Comparison of ENCODE assay signal across 9 cellular contexts in genomic region chr5:140311011-140311467, GRCh38. TPM values are rescaled to one million over a fixed set of nuclear protein-coding genes. Genes with fewer than 3 reads are reported as not detected.
DNase-seq lines count a peak whose midpoint lies in the region; TF ChIP-seq lines count a peak whose summit lies in the region.
"Had no signal": no experiment of that assay in that cellular context is flagged by ENCODE, and none has a peak within 500 bp of the region (broad histone marks: within the 10 kb centered on the region; RNA-seq: fewer than 3 reads in every experiment).

No MANE protein-coding gene starts in this region.

- no peak overlapping the region for H3K4me3 Mint-ChIP-seq in progenitor cell of endocrine pancreas (ENCODE audit: low read depth)

- H3K9me3 ChIP-seq in stomach = no peaks in the 10 kb centered on the region

- H3K27ac Mint-ChIP-seq in progenitor cell of endocrine pancreas = no peak overlapping the region

- TF ChIP-seq EP300 in stomach (IDR thresholded peaks at IDR 0.05) = no peak

- H3K4me3 ChIP-seq in astrocyte of the spinal cord (ENCODE audit: low read depth, low read length) (no peak overlapping the region), stomach (no peak overlapping the region)

- H3K4me1 ChIP-seq in stomach = peaks cover 0 to 26% (median 7%) of the 10 kb centered on the region in 4 donors

- peak; percentile 77 for DNase-seq in HT-29 (ENCODE audit: low spot score)
- DNase-seq in astrocyte of the spinal cord (ENCODE audit: low read depth, low spot score) = peak; percentile 92
- DNase-seq in islet precursor cell = peak; percentile 69
- no peak for DNase-seq in stomach
- no peak for DNase-seq in NCI-H1930 (lab: John Stamatoyannopoulos, UW)
- no peak for DNase-seq in NCI-H510A treated with DMSO at 0.1 percent for 48 hours (lab: John Stamatoyannopoulos, UW)
- no peak for DNase-seq in progenitor cell of endocrine pancreas (ENCODE audit: low spot score, unreplicated experiment)
- DNase-seq in NCI-H82 (lab: John Stamatoyannopoulos, UW) = no peak
- DNase-seq: NCI-H1417 had no signal

- TF ChIP-seq CTCF in astrocyte of the spinal cord (IDR thresholded peaks at IDR 0.05; ENCODE audit: low read depth, low read length) = no peak
- no peak for TF ChIP-seq CTCF in stomach (IDR thresholded peaks at IDR 0.05)
- no peak for TF ChIP-seq CTCF in progenitor cell of endocrine pancreas (IDR thresholded peaks at IDR 0.05; ENCODE audit: unreplicated experiment)

- H3K36me3 Mint-ChIP-seq in progenitor cell of endocrine pancreas (ENCODE audit: insufficient read depth) = no peaks in the 10 kb centered on the region

- no peaks in the 10 kb centered on the region for H3K27me3 ChIP-seq in stomach

- no peak for TF ChIP-seq POLR2A in stomach (IDR thresholded peaks at IDR 0.05)

- in situ Hi-C loops in astrocyte of the spinal cord (cut with HindIII; ENCODE audit: low sequenced_read_pairs) = no loop called here

- intact Hi-C loops in stomach (cut with DNase I; ENCODE audit: low total_unique reads) = no loop called here

- H3K9me3 Mint-ChIP-seq in progenitor cell of endocrine pancreas (ENCODE audit: low read depth) = no peaks in the 10 kb centered on the region

- no peaks in the 10 kb centered on the region for H3K4me1 Mint-ChIP-seq in progenitor cell of endocrine pancreas (ENCODE audit: low read depth)

- WGBS in stomach, 5 donors = 81 to 89% (median 85%) methylated on average over 5 of the region's 5 CpGs

- H3K27ac ChIP-seq in stomach = peak overlapping the region in 4 of 5 donors; percentile 40 to 81 (median 66)

- no peaks in the 10 kb centered on the region for H3K36me3 ChIP-seq in stomach

- H3K27me3 Mint-ChIP-seq in progenitor cell of endocrine pancreas = peaks cover 14% of the 10 kb centered on the region

RNA-seq across cellular contexts. Expression of gene PFDN1, which starts 8.1 kb away (rescaled TPM):
- total RNA-seq in HT-29 (2014; rRNA removed; shearing (Covaris generic)) = 60.7 and 61.2 TPM in 2 replicates
- 100 to 1,000 TPM in 2 of 5 donors, 10 to 100 TPM in 3; 28.6 to 137 (median 52.1) TPM for total RNA-seq in stomach
- polyA plus RNA-seq in stomach = 10 to 100 TPM; 70.7 to 88.0 (median 77.8) TPM
- total RNA-seq in progenitor cell of endocrine pancreas = 63.4 and 65.1 TPM in 2 replicates

RNA-seq across cellular contexts. Expression of gene HBEGF, which starts 35.4 kb away (rescaled TPM):
- total RNA-seq in HT-29 (2014; rRNA removed; shearing (Covaris generic)) = 40.9 and 46.3 TPM in 2 replicates
- total RNA-seq in stomach (10 to 100 TPM in 3 of 5 donors, 1 to 10 TPM in 2; 1.2 to 39.8 (median 27.7) TPM), progenitor cell of endocrine pancreas (0.84 and 1.3 TPM in 2 replicates)
- 10 to 100 TPM in 2 of 3 donors, 1 to 10 TPM in 1; 8.5 to 15.0 (median 11.8) TPM for polyA plus RNA-seq in stomach

RNA-seq across cellular contexts. Expression of gene SLC4A9, which starts 49.0 kb away (rescaled TPM):
- 0.08 and 0.86 TPM in 2 replicates for total RNA-seq in HT-29 (2014; rRNA removed; shearing (Covaris generic))
- not detected for total RNA-seq in stomach
- polyA plus RNA-seq in stomach = under 1 TPM in 1 of 3 donors, not detected in 2; 0.30 TPM
- 0.31 and 0.58 TPM in 2 replicates for total RNA-seq in progenitor cell of endocrine pancreas

Comparison
In these comparisons a context has a peak if more than half of its experiments do, and no peak if none do; other contexts are left out.
1. DNase-seq: peak in HT-29 (single experiment), astrocyte of the spinal cord (single experiment) and islet precursor cell (single experiment); none in stomach (single experiment), NCI-H1930 (0 of 2), NCI-H510A treated with DMSO at 0.1 percent for 48 hours (single experiment), progenitor cell of endocrine pancreas (single experiment) and NCI-H82 (single experiment).